Comparison of ENCODE assay signal across 12 cellular contexts in genomic region chr2:129262934-129263333, GRCh38.
DNase-seq lines count a peak whose midpoint lies in the region; ATAC-seq lines count a peak whose summit lies in the region.
"Had no signal": no experiment of that assay in that cellular context is flagged by ENCODE, and none has a peak within 500 bp of the region (broad histone marks: within the 10 kb centered on the region; RNA-seq: fewer than 3 reads in every experiment).

No MANE protein-coding gene starts in this region.

- peak; percentile 6 for DNase-seq in DMS 273 (lab: John Stamatoyannopoulos, UW; ENCODE audit: unreplicated experiment)
- no peak for DNase-seq in DMS 273 treated with DMSO at 0.1 percent for 48 hours (lab: John Stamatoyannopoulos, UW)
- peak; percentile 40 for DNase-seq in NCI-H748 (lab: John Stamatoyannopoulos, UW; ENCODE audit: unreplicated experiment)
- DNase-seq in NCI-H748 treated with DMSO at 0.1 percent for 48 hours (lab: John Stamatoyannopoulos, UW), result no peak
- DNase-seq in NCI-H2171 treated with DMSO at 0.1 percent for 48 hours (lab: John Stamatoyannopoulos, UW), result peak; percentile 55
- DNase-seq in T-helper 2 cell, result no peak
- DNase-seq: AML-193; Caco-2; CD4-positive, alpha-beta T cell; GM23248 had no signal

- ATAC-seq in GM19455 (IDR thresholded peaks at IDR 0.05; ENCODE audit: unreplicated experiment), result no peak
- ATAC-seq: A549 had no signal

Comparison
In these comparisons a context has a peak if more than half of its experiments do, and no peak if none do; other contexts are left out.
1. DNase-seq: peak in DMS 273 (single experiment), NCI-H748 (single experiment) and NCI-H2171 treated with DMSO at 0.1 percent for 48 hours (single experiment); none in DMS 273 treated with DMSO at 0.1 percent for 48 hours (single experiment), NCI-H748 treated with DMSO at 0.1 percent for 48 hours (single experiment) and T-helper 2 cell (0 of 5).